Comparison of ENCODE assay signal across 29 cellular contexts in genomic region chr12:3841783-3842182, GRCh38.
"Had no signal": no experiment of that assay in that cellular context is flagged by ENCODE, and none has a peak within 500 bp of the region (broad histone marks: within the 10 kb centered on the region; RNA-seq: fewer than 3 reads in every experiment).

No MANE protein-coding gene starts in this region.

- H3K9me3 Mint-ChIP-seq: neural crest cell had no signal

- H3K36me3 ChIP-seq: lower lobe of right lung, pancreas, prostate gland had no signal

- ATAC-seq: activated CD8-positive, alpha-beta T cell treated with anti-CD3 and anti-CD28 coated beads for 36 hours; activated T-cell treated with anti-CD3 and anti-CD28 coated beads, Interleukin-2, amount 50 U/mL, for 4 hours; lower lobe of right lung; mucosa of descending colon; pancreas; WTC11 had no signal

- DNase-seq: activated CD4-positive, alpha-beta T cell treated with anti-CD3 and anti-CD28 coated beads, Interleukin-2, amount 50 U/mL, for 1 hour; activated CD8-positive, alpha-beta T cell treated with anti-CD3 and anti-CD28 coated beads for 36 hours; activated naive CD8-positive, alpha-beta T cell treated with anti-CD3 and anti-CD28 coated beads for 36 hours; activated T-cell treated with anti-CD3 and anti-CD28 coated beads, Interleukin-2, amount 50 U/mL, for 4 hours; dorsolateral prefrontal cortex; effector memory CD4-positive, alpha-beta T cell; head of caudate nucleus; hypothalamus; lower lobe of right lung; mesendoderm; mucosa of descending colon; nucleus accumbens; pancreas; stimulated activated CD4-positive, alpha-beta T cell treated with anti-CD3 and anti-CD28 coated beads, Interleukin-15, amount 100 ng/mL, for 24 hours; stimulated activated CD4-positive, alpha-beta T cell treated with anti-CD3 and anti-CD28 coated beads, Interleukin-2, amount 100 ng/mL, for 24 hours; stimulated activated naive CD4-positive, alpha-beta T cell; SW 1271; T1000 had no signal

- FAIRE-seq: pancreas had no signal

- H3K27ac ChIP-seq: ascending aorta, coronary artery, dorsolateral prefrontal cortex, lower lobe of right lung, pancreas, prostate gland, SK-N-MC, suprapubic skin, tibial nerve had no signal

- H3K4me3 ChIP-seq: ascending aorta, coronary artery, dorsolateral prefrontal cortex, lower lobe of right lung, mucosa of descending colon, pancreas, prostate gland, SK-N-MC, suprapubic skin, tibial nerve had no signal

- H3K27me3 ChIP-seq: ascending aorta, dorsolateral prefrontal cortex, pancreas, suprapubic skin, tibial nerve had no signal

- H3K4me1 ChIP-seq: ascending aorta, lower lobe of right lung, pancreas, suprapubic skin, tibial nerve had no signal

- H3K27ac Mint-ChIP-seq: activated CD8-positive, alpha-beta T cell treated with anti-CD3 and anti-CD28 coated beads for 36 hours; activated naive CD8-positive, alpha-beta T cell treated with anti-CD3 and anti-CD28 coated beads for 36 hours; activated T-helper 2 cell treated with anti-CD3 and anti-CD28 coated beads, Interferon-gamma antibody, Interleukin-2, Interleukin-4, amounts not matched to agents 10 μg/mL and 5 μg/mL and 100 μg/mL, durations not matched to agents 14 hours and 24 hours and 36 hours; brain; T-helper 1 cell treated with Interleukin-12 subunit alpha and Interleukin-12 subunit beta and Interleukin-4 antibody, amounts not matched to agents 30 μg/mL and 1 μg/mL, for 36 hours; WTC11 had no signal

- H3K9me3 ChIP-seq: lower lobe of right lung, mucosa of descending colon, pancreas, prostate gland, suprapubic skin had no signal

- H3K4me3 Mint-ChIP-seq: activated CD8-positive, alpha-beta T cell treated with anti-CD3 and anti-CD28 coated beads for 36 hours; activated naive CD8-positive, alpha-beta T cell treated with anti-CD3 and anti-CD28 coated beads for 36 hours; activated T-cell treated with anti-CD3 and anti-CD28 coated beads, Interleukin-2, amount 50 U/mL, for 4 hours; brain; neural crest cell; T-helper 1 cell treated with Interleukin-12 subunit alpha and Interleukin-12 subunit beta and Interleukin-4 antibody, amounts not matched to agents 30 μg/mL and 1 μg/mL, for 36 hours; WTC11 had no signal

- H3K4me1 Mint-ChIP-seq: neural crest cell had no signal

- H3K27me3 Mint-ChIP-seq: activated CD8-positive, alpha-beta T cell treated with anti-CD3 and anti-CD28 coated beads for 36 hours; activated naive CD8-positive, alpha-beta T cell treated with anti-CD3 and anti-CD28 coated beads for 36 hours; brain had no signal
